10 cellular contexts compared by ENCODE assay signal in the genomic region with DNA sequence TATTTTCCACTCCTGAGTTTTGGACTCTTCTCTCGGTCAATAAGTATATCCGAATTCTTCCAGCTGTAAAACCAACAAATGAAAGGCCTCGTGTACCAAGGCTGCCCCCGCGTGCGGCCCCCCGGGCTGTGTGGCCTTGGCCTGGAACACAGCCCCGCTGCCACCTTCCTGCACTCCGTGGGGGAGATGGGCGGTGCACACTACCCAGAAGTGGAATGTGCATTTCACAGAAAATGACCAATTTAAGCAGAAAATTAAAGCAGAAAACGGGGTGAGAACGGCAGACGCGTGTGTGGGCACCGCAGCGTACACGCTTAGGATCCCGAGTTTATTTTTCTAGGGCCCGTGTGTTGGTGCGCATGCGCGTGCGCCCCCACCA. TPM values are rescaled to one million over a fixed set of nuclear protein-coding genes. Genes with fewer than 3 reads are reported as not detected.
DNase-seq lines count a peak whose midpoint lies in the region; ATAC-seq, FAIRE-seq and TF ChIP-seq lines count a peak whose summit lies in the region.
"Had no signal": no experiment of that assay in that cellular context is flagged by ENCODE, and none has a peak within 500 bp of the region (broad histone marks: within the 10 kb centered on the region; RNA-seq: fewer than 3 reads in every experiment).

No MANE protein-coding gene starts in this region.

- WGBS in tibial nerve, 2 donors, result 82 to 88% methylated on average over 23 of the region's 23 CpGs

- no peak for DNase-seq in CD4-positive, CD25-positive, alpha-beta regulatory T cell
- DNase-seq in keratinocyte (ENCODE audit: low read depth, low spot score) (no peak), skeletal muscle cell (ENCODE audit: low read depth) (no peak), Kasumi-1 (lab: John Stamatoyannopoulos, UW) (no peak), tibial nerve (ENCODE audit: low spot score in 2 of 2) (no peak), COR-L47 (lab: John Stamatoyannopoulos, UW) (no peak), SW 1271 (lab: John Stamatoyannopoulos, UW) (no peak)
- DNase-seq: activated CD4-positive, alpha-beta memory T cell treated with anti-CD3 and anti-CD28 coated beads, Interleukin-2, amount 10 ng/mL, durations not matched to agents 7 days and 5 days had no signal

- no peaks in the 10 kb centered on the region for H3K36me3 Mint-ChIP-seq in CD4-positive, CD25-positive, alpha-beta regulatory T cell
- H3K36me3 Mint-ChIP-seq in activated T-helper 17 cell treated with anti-CD3 and anti-CD28 coated beads, Interleukin-2, amount 50 U/mL, for 72 hours (ENCODE audit: low read depth), result no peaks in the 10 kb centered on the region

- peaks cover 2% of the 10 kb centered on the region for H3K27me3 ChIP-seq in CD4-positive, CD25-positive, alpha-beta regulatory T cell (ENCODE audit: control insufficient read depth, insufficient read depth, low read length)
- peaks cover 27% of the 10 kb centered on the region for H3K27me3 ChIP-seq in keratinocyte (ENCODE audit: control insufficient read depth, extremely low read depth, insufficient read depth, low read length)
- no peaks in the 10 kb centered on the region for H3K27me3 ChIP-seq in tibial nerve
- H3K27me3 ChIP-seq: brain microvascular endothelial cell had no signal

- no peaks in the 10 kb centered on the region for H3K4me1 ChIP-seq in CD4-positive, CD25-positive, alpha-beta regulatory T cell (ENCODE audit: control insufficient read depth, insufficient read depth, low read length, poor library complexity, severe bottlenecking)
- H3K4me1 ChIP-seq in keratinocyte (ENCODE audit: control insufficient read depth, extremely low read depth, insufficient read depth, low read length) (peaks cover 6% of the 10 kb centered on the region), tibial nerve (peaks cover 0 to 18% (median 0%) of the 10 kb centered on the region in 4 donors)

- H3K9ac ChIP-seq in keratinocyte (ENCODE audit: control insufficient read depth, extremely low read depth, insufficient read depth, low read length), result no peak overlapping the region

- H3K4me1 Mint-ChIP-seq in CD4-positive, CD25-positive, alpha-beta regulatory T cell, result peaks cover 0 to 10% (median 7%) of the 10 kb centered on the region in 4 donors
- H3K4me1 Mint-ChIP-seq in activated T-helper 17 cell treated with anti-CD3 and anti-CD28 coated beads, Interleukin-2, amount 50 U/mL, for 72 hours, result peaks cover 7% of the 10 kb centered on the region

- H4K20me1 ChIP-seq in keratinocyte (ENCODE audit: control insufficient read depth, extremely low read depth, insufficient read depth, low read length), result no peaks in the 10 kb centered on the region

- peaks cover 11% of the 10 kb centered on the region for H3K27me3 Mint-ChIP-seq in CD4-positive, CD25-positive, alpha-beta regulatory T cell
- peaks cover 25% of the 10 kb centered on the region for H3K27me3 Mint-ChIP-seq in activated T-helper 17 cell treated with anti-CD3 and anti-CD28 coated beads, Interleukin-2, amount 50 U/mL, for 72 hours

- H3K27ac ChIP-seq in CD4-positive, CD25-positive, alpha-beta regulatory T cell (ENCODE audit: insufficient read depth, low read length, poor library complexity, severe bottlenecking), result no peak overlapping the region
- H3K27ac ChIP-seq in keratinocyte (ENCODE audit: control insufficient read depth, insufficient read depth, low read length) (no peak overlapping the region), tibial nerve (peak overlapping the region in 2 of 4 donors; percentile 56 to 75)
- H3K27ac ChIP-seq: brain microvascular endothelial cell had no signal

- peak overlapping the region; percentile 13 for H3K4me3 ChIP-seq in CD4-positive, CD25-positive, alpha-beta regulatory T cell (ENCODE audit: low read depth, low read length)
- H3K4me3 ChIP-seq in keratinocyte (ENCODE audit: control insufficient read depth in 2 of 3, extremely low read depth in 1 of 3, insufficient read depth in 2 of 3, low read depth in 1 of 3, low read length in 3 of 3), result no peak overlapping the region
- peak overlapping the region; percentile 51 for H3K4me3 ChIP-seq in skeletal muscle cell (ENCODE audit: low read depth, low read length)
- peak overlapping the region in 2 of 4 donors; percentile 37 to 48 for H3K4me3 ChIP-seq in tibial nerve

- H2AFZ ChIP-seq in keratinocyte (ENCODE audit: control insufficient read depth, low read length), result no peak overlapping the region

- TF ChIP-seq EP300 in tibial nerve (IDR thresholded peaks at IDR 0.05), result no peak

- ATAC-seq in CD4-positive, CD25-positive, alpha-beta regulatory T cell (ENCODE audit: low read depth in 2 of 2), result no peak
- ATAC-seq in activated T-helper 17 cell treated with anti-CD3 and anti-CD28 coated beads, Interleukin-2, amount 50 U/mL, for 72 hours (replicated peaks), result no peak

- H3K4me3 Mint-ChIP-seq in CD4-positive, CD25-positive, alpha-beta regulatory T cell, result no peak overlapping the region
- peak overlapping the region; percentile 74 for H3K4me3 Mint-ChIP-seq in activated T-helper 17 cell treated with anti-CD3 and anti-CD28 coated beads, Interleukin-2, amount 50 U/mL, for 72 hours
- H3K4me3 Mint-ChIP-seq: activated CD4-positive, alpha-beta memory T cell treated with anti-CD3 and anti-CD28 coated beads, Interleukin-2, amount 10 ng/mL, durations not matched to agents 7 days and 5 days had no signal

- no peak for TF ChIP-seq CTCF in keratinocyte (optimal IDR thresholded peaks at IDR 0.05 in 1 of 3, IDR thresholded peaks at IDR 0.05 in 1 of 3, conservative IDR thresholded peaks at IDR 0.05 in 1 of 3; ENCODE audit: extremely low read depth in 1 of 3, insufficient read depth in 2 of 3, low read length in 3 of 3)
- TF ChIP-seq CTCF in tibial nerve (IDR thresholded peaks at IDR 0.05), result no peak

- no peak for TF ChIP-seq POLR2A in tibial nerve (IDR thresholded peaks at IDR 0.05)

- H3K9me3 ChIP-seq in CD4-positive, CD25-positive, alpha-beta regulatory T cell (ENCODE audit: control insufficient read depth in 2 of 2, low read length in 2 of 2), result no peaks in the 10 kb centered on the region
- no peaks in the 10 kb centered on the region for H3K9me3 ChIP-seq in keratinocyte (ENCODE audit: control insufficient read depth, low read depth, low read length)
- no peaks in the 10 kb centered on the region for H3K9me3 ChIP-seq in tibial nerve

- H3K79me2 ChIP-seq in keratinocyte (ENCODE audit: control insufficient read depth, insufficient read depth, low read length), result no peaks in the 10 kb centered on the region

- dilution Hi-C loops in keratinocyte (cut with MboI; ENCODE audit: extremely low pct_ligation_motif_present, low sequenced_read_pairs), result no loop called here

- peak overlapping the region; percentile 71 for H3K4me2 ChIP-seq in keratinocyte (ENCODE audit: control insufficient read depth, extremely low read depth, insufficient read depth, low read depth, low read length)

- no peaks in the 10 kb centered on the region for H3K9me1 ChIP-seq in keratinocyte (ENCODE audit: control insufficient read depth, extremely low read depth, insufficient read depth, low read length)

- no peaks in the 10 kb centered on the region for H3K36me3 ChIP-seq in CD4-positive, CD25-positive, alpha-beta regulatory T cell (ENCODE audit: control insufficient read depth, insufficient read depth, low read length)
- no peaks in the 10 kb centered on the region for H3K36me3 ChIP-seq in keratinocyte (ENCODE audit: control insufficient read depth in 2 of 2, extremely low read depth in 1 of 2, insufficient read depth in 2 of 2, low read length in 2 of 2)
- H3K36me3 ChIP-seq in tibial nerve, result no peaks in the 10 kb centered on the region
- H3K36me3 ChIP-seq: brain microvascular endothelial cell had no signal

- FAIRE-seq in keratinocyte (lab: Jason Lieb, UNC), result no peak

- no peak overlapping the region for H3K27ac Mint-ChIP-seq in CD4-positive, CD25-positive, alpha-beta regulatory T cell
- H3K27ac Mint-ChIP-seq in activated T-helper 17 cell treated with anti-CD3 and anti-CD28 coated beads, Interleukin-2, amount 50 U/mL, for 72 hours, result peak overlapping the region; percentile 58
- H3K27ac Mint-ChIP-seq: activated CD4-positive, alpha-beta memory T cell treated with anti-CD3 and anti-CD28 coated beads, Interleukin-2, amount 10 ng/mL, durations not matched to agents 7 days and 5 days had no signal

- H3K9me3 Mint-ChIP-seq in CD4-positive, CD25-positive, alpha-beta regulatory T cell, result peaks cover 0 to 3% (median 0%) of the 10 kb centered on the region in 7 donors
- no peaks in the 10 kb centered on the region for H3K9me3 Mint-ChIP-seq in activated T-helper 17 cell treated with anti-CD3 and anti-CD28 coated beads, Interleukin-2, amount 50 U/mL, for 72 hours
- H3K9me3 Mint-ChIP-seq: activated CD4-positive, alpha-beta memory T cell treated with anti-CD3 and anti-CD28 coated beads, Interleukin-2, amount 10 ng/mL, durations not matched to agents 7 days and 5 days had no signal

RNA-seq across cellular contexts. Expression of a gene that starts 34.4 kb away (rescaled TPM):
- 9.9 TPM for total RNA-seq in CD4-positive, CD25-positive, alpha-beta regulatory T cell
- under 1 TPM in 3 of 4 donors, not detected in 1; 0.26 to 0.74 (median 0.39) TPM for polyA plus RNA-seq in CD4-positive, CD25-positive, alpha-beta regulatory T cell
- total RNA-seq in activated T-helper 17 cell treated with anti-CD3 and anti-CD28 coated beads, Interleukin-2, amount 50 U/mL, for 72 hours, result 10 to 100 TPM in 1 of 2 donors, 1 to 10 TPM in 1; 3.7 to 22.8 TPM
- polyA plus RNA-seq in keratinocyte, result 7.4 to 9.3 TPM (median 9.2 TPM) in 3 replicates
- polyA plus RNA-seq in keratinocyte (2011; ENCODE audit: low read depth), result 5.9 TPM
- polyA plus RNA-seq in keratinocyte (2011; cell fraction: cytosol; rRNA removed), result 5.2 and 5.6 TPM in 2 replicates
- polyA plus RNA-seq in keratinocyte (2011; cell fraction: nucleus; rRNA removed), result 27.0 and 30.5 TPM in 2 replicates
- polyA plus RNA-seq in keratinocyte (2012; ENCODE audit: low replicate concordance), result 14.0 and 14.2 TPM in 2 replicates
- 11.8 to 25.9 TPM (median 20.6 TPM) in 3 replicates for polyA minus RNA-seq in keratinocyte
- 16.7 TPM for polyA minus RNA-seq in keratinocyte (2011; cell fraction: cytosol; rRNA and poly(A)+ RNA removed)
- polyA minus RNA-seq in keratinocyte (2011; cell fraction: nucleus; rRNA and poly(A)+ RNA removed), result 30.6 and 40.4 TPM in 2 replicates
- total RNA-seq in tibial nerve, result 10 to 100 TPM; 31.4 to 63.0 (median 45.5) TPM

Comparison
In these comparisons a context has a peak if more than half of its experiments do, and no peak if none do; other contexts are left out.
1. H3K4me3 ChIP-seq: peak in CD4-positive, CD25-positive, alpha-beta regulatory T cell (single experiment) and skeletal muscle cell (single experiment); none in keratinocyte (0 of 3).